8 cellular contexts compared by ENCODE assay signal in the genomic region with DNA sequence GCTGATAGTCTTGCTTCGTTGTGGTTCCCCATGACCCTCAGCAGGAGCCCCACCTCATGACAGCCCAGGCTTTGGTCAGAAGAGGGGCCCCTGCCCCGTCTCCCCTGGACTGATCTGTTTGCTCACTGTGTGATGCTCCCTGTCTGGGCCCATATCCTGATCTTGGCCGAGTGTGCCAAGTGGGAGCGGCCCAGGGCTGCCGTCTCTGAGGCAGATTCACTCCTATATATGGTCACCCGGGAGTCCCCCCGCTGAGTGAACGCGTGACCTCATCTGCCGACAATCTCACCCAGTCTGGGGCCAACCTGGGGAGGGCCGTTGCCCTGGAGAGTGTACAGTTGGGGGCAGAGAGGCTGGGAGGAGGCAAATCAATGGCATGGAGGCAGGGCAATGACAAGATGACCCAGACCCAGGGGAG. TPM values are rescaled to one million over a fixed set of nuclear protein-coding genes. Genes with fewer than 3 reads are reported as not detected.
A peak's percentile ranks its signal among the peaks of the same experiment; 100 is the strongest.
DNase-seq lines count a peak whose midpoint lies in the region; ATAC-seq and TF ChIP-seq lines count a peak whose summit lies in the region.

No MANE protein-coding gene starts in this region.

- intact Hi-C loops in Right ventricle myocardium inferior (cut with DNase I) (loop anchor here (5.0 kb wide), 1 partner anchor 65 kb away; a partner anchor contains a TSS), posterior vena cava (cut with DNase I) (loop anchor here in 1 of 2 donors (5.0 kb wide), 1 partner anchor 60 kb away; no protein-coding TSS in a partner anchor)

- DNase-seq in Daoy (ENCODE audit: low read depth), result peak; percentile 91
- peak; percentile 70 for DNase-seq in Right ventricle myocardium inferior (ENCODE audit: missing footprints)
- DNase-seq in posterior vena cava (ENCODE audit: low spot score), result peak; percentile 94
- no peak for DNase-seq in NCI-H2227 treated with DMSO at 0.1 percent for 48 hours (lab: John Stamatoyannopoulos, UW)
- DNase-seq in SW 1271 (lab: John Stamatoyannopoulos, UW), result no peak
- no peak for DNase-seq in stimulated activated CD4-positive, alpha-beta T cell treated with anti-CD3 and anti-CD28 coated beads, Interleukin-4, amount 100 ng/mL, for 4 hours

- ATAC-seq in SK-N-SH treated with all-trans-retinoic acid at 6 μM for 48 hours, result peak; percentile 92
- ATAC-seq in Right ventricle myocardium inferior, result peak; percentile 49
- ATAC-seq in HG02588 (IDR thresholded peaks at IDR 0.05; ENCODE audit: unreplicated experiment), result no peak

TF ChIP-seq in SK-N-SH treated with all-trans-retinoic acid at 6 μM for 48 hours, 23 proteins besides CTCF, POLR2A, EP300 and RAD21:
- TF ChIP-seq ARNTL (CRISPR knock-in tag; IDR thresholded peaks at IDR 0.05; ENCODE audit: borderline replicate concordance, low read depth), result no peak
- TF ChIP-seq, protein P1, sequence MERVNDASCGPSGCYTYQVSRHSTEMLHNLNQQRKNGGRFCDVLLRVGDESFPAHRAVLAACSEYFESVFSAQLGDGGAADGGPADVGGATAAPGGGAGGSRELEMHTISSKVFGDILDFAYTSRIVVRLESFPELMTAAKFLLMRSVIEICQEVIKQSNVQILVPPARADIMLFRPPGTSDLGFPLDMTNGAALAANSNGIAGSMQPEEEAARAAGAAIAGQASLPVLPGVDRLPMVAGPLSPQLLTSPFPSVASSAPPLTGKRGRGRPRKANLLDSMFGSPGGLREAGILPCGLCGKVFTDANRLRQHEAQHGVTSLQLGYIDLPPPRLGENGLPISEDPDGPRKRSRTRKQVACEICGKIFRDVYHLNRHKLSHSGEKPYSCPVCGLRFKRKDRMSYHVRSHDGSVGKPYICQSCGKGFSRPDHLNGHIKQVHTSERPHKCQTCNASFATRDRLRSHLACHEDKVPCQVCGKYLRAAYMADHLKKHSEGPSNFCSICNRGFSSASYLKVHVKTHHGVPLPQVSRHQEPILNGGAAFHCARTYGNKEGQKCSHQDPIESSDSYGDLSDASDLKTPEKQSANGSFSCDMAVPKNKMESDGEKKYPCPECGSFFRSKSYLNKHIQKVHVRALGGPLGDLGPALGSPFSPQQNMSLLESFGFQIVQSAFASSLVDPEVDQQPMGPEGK (CRISPR knock-in tag; IDR thresholded peaks at IDR 0.05; ENCODE audit: borderline replicate concordance), result peak; percentile 76; the same call in 1 of the 2 replicates

RNA-seq across cellular contexts. Expression of a gene that starts 34.5 kb away (rescaled TPM):
- total RNA-seq in Daoy (2014; rRNA removed; shearing (Covaris generic)), result 28.1 and 33.2 TPM in 2 replicates
- 151 TPM for total RNA-seq in Right ventricle myocardium inferior
- total RNA-seq in posterior vena cava, result 10 to 100 TPM; 20.4 to 23.9 TPM

Comparison
In these comparisons a context has a peak if more than half of its experiments do, and no peak if none do; other contexts are left out.
1. DNase-seq: peak in Daoy (single experiment), Right ventricle myocardium inferior (single experiment) and posterior vena cava (single experiment); none in NCI-H2227 treated with DMSO at 0.1 percent for 48 hours (single experiment), SW 1271 (0 of 2) and stimulated activated CD4-positive, alpha-beta T cell treated with anti-CD3 and anti-CD28 coated beads, Interleukin-4, amount 100 ng/mL, for 4 hours (0 of 2).